8 cellular contexts compared by ENCODE assay signal in the genomic region with DNA sequence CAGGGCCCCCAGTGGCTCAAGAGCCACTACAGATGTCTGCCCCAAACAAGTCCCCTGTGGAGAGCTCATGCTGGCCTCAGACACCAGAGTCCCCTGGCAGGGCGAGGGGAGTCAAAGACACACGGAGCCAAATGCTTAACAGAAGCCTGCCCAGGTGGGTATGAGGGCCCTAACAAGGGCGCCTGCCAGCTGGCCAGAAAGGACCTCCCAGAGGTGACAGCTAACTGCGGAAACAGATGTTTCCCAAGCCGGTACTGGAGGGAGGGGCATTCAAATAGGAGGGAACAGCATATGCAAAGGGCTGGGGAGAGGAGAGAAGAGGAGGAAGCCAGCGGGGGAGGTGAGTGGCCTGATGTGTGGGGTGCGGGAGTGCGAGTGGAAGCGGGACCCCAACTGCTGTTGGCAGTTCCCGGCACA. TPM values are rescaled to one million over a fixed set of nuclear protein-coding genes. Genes with fewer than 3 reads are reported as not detected.
DNase-seq lines count a peak whose midpoint lies in the region; ATAC-seq and TF ChIP-seq lines count a peak whose summit lies in the region.

No MANE protein-coding gene starts in this region.

- peaks cover 49% of the 10 kb centered on the region for H3K4me1 Mint-ChIP-seq in activated T-helper 1 cell treated with anti-CD3 and anti-CD28 coated beads, Interleukin-12 subunit alpha, Interleukin-12 subunit beta, Interleukin-2, Interleukin-4 antibody, amounts not matched to agents 30 ng/mL and 10 ng/mL and 1 ng/mL, durations not matched to agents 14 hours and 24 hours and 36 hours (ENCODE audit: low read depth)
- peaks cover 30% of the 10 kb centered on the region for H3K4me1 Mint-ChIP-seq in memory B cell

- no peak for TF ChIP-seq CTCF in AG09309 (IDR thresholded peaks at IDR 0.05; ENCODE audit: control insufficient read depth, insufficient read depth, low read depth, low read length, missing control alignments)

- TF ChIP-seq POLR2A in GM15510 (IDR thresholded peaks at IDR 0.05; ENCODE audit: borderline replicate concordance, extremely low read depth, insufficient read length): peak; percentile 53

- peak overlapping the region; percentile 85 for H3K27ac Mint-ChIP-seq in activated T-helper 1 cell treated with anti-CD3 and anti-CD28 coated beads, Interleukin-12 subunit alpha, Interleukin-12 subunit beta, Interleukin-2, Interleukin-4 antibody, amounts not matched to agents 30 ng/mL and 10 ng/mL and 1 ng/mL, durations not matched to agents 14 hours and 24 hours and 36 hours
- H3K27ac Mint-ChIP-seq in memory B cell: peak overlapping the region; percentile 4

- no peak for DNase-seq in AG09309 (ENCODE audit: low read depth)
- peak; percentile 75 for DNase-seq in NCI-H2029 (lab: John Stamatoyannopoulos, UW)
- no peak for DNase-seq in activated T-helper 1 cell treated with anti-CD3 and anti-CD28 coated beads, Interleukin-12 subunit alpha, Interleukin-12 subunit beta, Interleukin-2, Interleukin-4 antibody, amounts not matched to agents 30 ng/mL and 10 ng/mL and 1 ng/mL, durations not matched to agents 14 hours and 24 hours and 36 hours (ENCODE audit: low spot score)
- DNase-seq in memory B cell (ENCODE audit: low spot score in 2 of 2): peak in 1 of 2 donors; percentile 45

- H3K9me3 Mint-ChIP-seq in activated T-helper 1 cell treated with anti-CD3 and anti-CD28 coated beads, Interleukin-12 subunit alpha, Interleukin-12 subunit beta, Interleukin-2, Interleukin-4 antibody, amounts not matched to agents 30 ng/mL and 10 ng/mL and 1 ng/mL, durations not matched to agents 14 hours and 24 hours and 36 hours: no peaks in the 10 kb centered on the region
- H3K9me3 Mint-ChIP-seq in memory B cell: no peaks in the 10 kb centered on the region

- peak; percentile 27 for ATAC-seq in memory B cell (ENCODE audit: low read depth)
- no peak for ATAC-seq in GM18873 (IDR thresholded peaks at IDR 0.05; ENCODE audit: low FRiP score, unreplicated experiment)
- ATAC-seq in GM21723 (IDR thresholded peaks at IDR 0.05; ENCODE audit: unreplicated experiment): no peak
- no peak for ATAC-seq in GM21423 (IDR thresholded peaks at IDR 0.05; ENCODE audit: unreplicated experiment)

- peaks cover 17% of the 10 kb centered on the region for H3K36me3 Mint-ChIP-seq in activated T-helper 1 cell treated with anti-CD3 and anti-CD28 coated beads, Interleukin-12 subunit alpha, Interleukin-12 subunit beta, Interleukin-2, Interleukin-4 antibody, amounts not matched to agents 30 ng/mL and 10 ng/mL and 1 ng/mL, durations not matched to agents 14 hours and 24 hours and 36 hours (ENCODE audit: low read depth)
- H3K36me3 Mint-ChIP-seq in memory B cell: peaks cover 7% of the 10 kb centered on the region

- peak overlapping the region; percentile 63 for H3K4me3 ChIP-seq in AG09309 (ENCODE audit: control insufficient read depth, low read depth, low read length)

- H3K27me3 Mint-ChIP-seq in activated T-helper 1 cell treated with anti-CD3 and anti-CD28 coated beads, Interleukin-12 subunit alpha, Interleukin-12 subunit beta, Interleukin-2, Interleukin-4 antibody, amounts not matched to agents 30 ng/mL and 10 ng/mL and 1 ng/mL, durations not matched to agents 14 hours and 24 hours and 36 hours (ENCODE audit: insufficient read depth): no peaks in the 10 kb centered on the region
- H3K27me3 Mint-ChIP-seq in memory B cell: no peaks in the 10 kb centered on the region

- peak overlapping the region; percentile 89 for H3K4me3 Mint-ChIP-seq in activated T-helper 1 cell treated with anti-CD3 and anti-CD28 coated beads, Interleukin-12 subunit alpha, Interleukin-12 subunit beta, Interleukin-2, Interleukin-4 antibody, amounts not matched to agents 30 ng/mL and 10 ng/mL and 1 ng/mL, durations not matched to agents 14 hours and 24 hours and 36 hours
- peak overlapping the region; percentile 80 for H3K4me3 Mint-ChIP-seq in memory B cell

- intact Hi-C loops in activated T-helper 1 cell treated with anti-CD3 and anti-CD28 coated beads, Interleukin-12 subunit alpha, Interleukin-12 subunit beta, Interleukin-2, Interleukin-4 antibody, amounts not matched to agents 30 ng/mL and 10 ng/mL and 1 ng/mL, durations not matched to agents 14 hours and 24 hours and 36 hours (cut with micrococcal nuclease): loop anchor here (1.0 to 5.0 kb wide), 4 partner anchors 7 to 842 kb away; a partner anchor contains a TSS

RNA-seq across cellular contexts. Expression of a gene that starts 0.9 kb away (rescaled TPM):
- 9.6 and 11.8 TPM in 2 replicates for total RNA-seq in activated T-helper 1 cell treated with anti-CD3 and anti-CD28 coated beads, Interleukin-12 subunit alpha, Interleukin-12 subunit beta, Interleukin-2, Interleukin-4 antibody, amounts not matched to agents 30 ng/mL and 10 ng/mL and 1 ng/mL, durations not matched to agents 14 hours and 24 hours and 36 hours

RNA-seq across cellular contexts. Expression of a gene that starts 7.2 kb away (rescaled TPM):
- total RNA-seq in activated T-helper 1 cell treated with anti-CD3 and anti-CD28 coated beads, Interleukin-12 subunit alpha, Interleukin-12 subunit beta, Interleukin-2, Interleukin-4 antibody, amounts not matched to agents 30 ng/mL and 10 ng/mL and 1 ng/mL, durations not matched to agents 14 hours and 24 hours and 36 hours: 239 and 250 TPM in 2 replicates

RNA-seq across cellular contexts. Expression of a gene that starts 7.2 kb away (rescaled TPM):
- 19.7 and 22.4 TPM in 2 replicates for total RNA-seq in activated T-helper 1 cell treated with anti-CD3 and anti-CD28 coated beads, Interleukin-12 subunit alpha, Interleukin-12 subunit beta, Interleukin-2, Interleukin-4 antibody, amounts not matched to agents 30 ng/mL and 10 ng/mL and 1 ng/mL, durations not matched to agents 14 hours and 24 hours and 36 hours

RNA-seq across cellular contexts. Expression of a gene that starts 40.7 kb away (rescaled TPM):
- total RNA-seq in activated T-helper 1 cell treated with anti-CD3 and anti-CD28 coated beads, Interleukin-12 subunit alpha, Interleukin-12 subunit beta, Interleukin-2, Interleukin-4 antibody, amounts not matched to agents 30 ng/mL and 10 ng/mL and 1 ng/mL, durations not matched to agents 14 hours and 24 hours and 36 hours: 108 and 118 TPM in 2 replicates

RNA-seq across cellular contexts. Expression of a gene that starts 47.0 kb away (rescaled TPM):
- 37.8 and 41.3 TPM in 2 replicates for total RNA-seq in activated T-helper 1 cell treated with anti-CD3 and anti-CD28 coated beads, Interleukin-12 subunit alpha, Interleukin-12 subunit beta, Interleukin-2, Interleukin-4 antibody, amounts not matched to agents 30 ng/mL and 10 ng/mL and 1 ng/mL, durations not matched to agents 14 hours and 24 hours and 36 hours
